ENCODE assay signal across 12 cellular contexts in the genomic region with DNA sequence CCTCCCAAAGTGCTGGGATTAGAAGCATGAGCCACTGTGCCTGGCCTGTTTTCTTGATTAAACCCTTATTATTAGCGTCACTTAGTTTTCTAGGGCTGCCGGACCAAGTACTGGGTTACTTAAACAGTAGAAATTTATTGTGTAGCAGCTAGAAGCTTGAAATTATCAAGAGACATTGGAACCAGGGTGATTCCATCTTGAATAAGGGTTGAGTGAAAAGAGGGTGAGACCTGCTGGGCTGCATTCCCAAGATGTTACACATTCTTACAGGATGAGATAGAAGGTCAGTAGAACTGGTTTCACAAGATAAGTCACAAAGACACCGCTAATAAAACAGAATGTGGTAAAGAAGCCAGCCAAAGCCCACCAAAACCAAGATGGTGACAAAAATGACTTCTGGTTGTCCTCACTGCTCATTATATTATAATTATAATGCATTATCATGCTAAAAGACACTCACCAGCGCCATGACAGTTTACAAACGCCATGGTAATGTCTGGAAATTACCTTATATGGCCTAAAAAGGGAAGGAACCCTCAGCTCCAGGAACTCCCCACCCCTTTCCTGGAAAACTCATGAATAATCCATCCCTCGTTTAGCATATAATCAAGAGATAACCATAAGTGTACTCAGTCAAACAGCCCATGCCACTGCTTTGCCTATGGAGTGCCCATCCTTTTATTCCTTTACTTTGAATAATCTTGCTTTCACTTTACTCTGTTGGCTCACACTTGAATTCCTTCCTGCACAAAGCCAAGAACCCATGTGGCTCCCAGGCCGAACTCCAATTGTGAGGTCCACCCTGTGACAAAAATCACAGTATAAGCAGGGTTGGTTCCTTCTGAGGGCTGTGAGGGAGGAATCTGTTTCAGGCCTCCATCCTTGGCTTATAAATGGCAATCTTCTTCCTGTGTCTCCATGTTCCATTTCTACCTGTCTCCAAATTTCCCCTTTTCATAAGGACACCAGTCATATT. TPM values are rescaled to one million over a fixed set of nuclear protein-coding genes. Genes with fewer than 3 reads are reported as not detected.
DNase-seq lines count a peak whose midpoint lies in the region; ATAC-seq, FAIRE-seq and TF ChIP-seq lines count a peak whose summit lies in the region.
"Had no signal": no experiment of that assay in that cellular context is flagged by ENCODE, and none has a peak within 500 bp of the region (broad histone marks: within the 10 kb centered on the region; RNA-seq: fewer than 3 reads in every experiment).

No MANE protein-coding gene starts in this region.

- peak in 1 of 2 experiments; percentile 59; a peak in 2 of 3 replicates for TF ChIP-seq POLR2A in H1 (IDR thresholded peaks at IDR 0.05; ENCODE audit: control extremely low read depth in 1 of 2, low read depth in 2 of 2, low read length in 2 of 2)

- WGBS in HUES64 = 83% methylated on average over 7 of the region's 7 CpGs
- 68% methylated on average over 7 of the region's 7 CpGs; no CpG with 5 or more reads in 1 of the 2 experiments for WGBS in H1 (ENCODE audit: extremely low coverage in 1 of 2, insufficient coverage in 1 of 2, insufficient read length in 1 of 2, insufficient replicate concordance in 2 of 2, low coverage in 1 of 2, low lambda C conversion rate in 2 of 2, missing lambda C conversion rate in 1 of 2), 2 experiments

- no peak overlapping the region for H3K23ac ChIP-seq in H1 (ENCODE audit: insufficient read length)

- DNase-seq in A172 (ENCODE audit: low spot score) (peak; percentile 88), H1 (ENCODE audit: low read depth in 1 of 2, low spot score in 2 of 2) (no peak), medulla oblongata (ENCODE audit: extremely low spot score) (peak; percentile 79), GDM1 (lab: John Stamatoyannopoulos, UW) (no peak)
- DNase-seq in activated T-cell treated with anti-CD3 and anti-CD28 coated beads, Interleukin-2, amount 50 U/mL, for 1 hour = no peak
- DNase-seq: activated CD4-positive, alpha-beta T cell treated with anti-CD3 and anti-CD28 coated beads, Interleukin-2, amount 50 U/mL, for 1 hour; naive thymus-derived CD4-positive, alpha-beta T cell; stimulated activated CD4-positive, alpha-beta T cell treated with anti-CD3 and anti-CD28 coated beads, Interleukin-1b, Interleukin-23, amount 100 ng/mL, for 48 hours had no signal

- TF ChIP-seq CTCF in H1 (IDR thresholded peaks at IDR 0.05; ENCODE audit: control extremely low read depth in 1 of 3, insufficient read depth in 1 of 3, low read depth in 1 of 3, low read length in 3 of 3) = no peak

- no peak for TF ChIP-seq RAD21 in H1 (IDR thresholded peaks at IDR 0.05 in 1 of 2, conservative IDR thresholded peaks at IDR 0.05 in 1 of 2; ENCODE audit: low read depth in 2 of 2, low read length in 2 of 2)

- H4K91ac ChIP-seq in H1 (replicated peaks; ENCODE audit: insufficient read length, low read length) = peak overlapping the region; percentile 77

- H3K79me1 ChIP-seq in H1 (ENCODE audit: low read depth, low read length) = no peaks in the 10 kb centered on the region

- H2BK20ac ChIP-seq in H1 (ENCODE audit: low read length) = peak overlapping the region; percentile 94; the same call in 1 of the 2 replicates

- H3K27me3 ChIP-seq in HUES64 (ENCODE audit: insufficient read depth, low read length) (no peaks in the 10 kb centered on the region), H1 (replicated peaks in 1 of 4; ENCODE audit: control insufficient read depth in 3 of 4, extremely low read depth in 1 of 4, insufficient read depth in 3 of 4, low read length in 3 of 4) (no peaks in the 10 kb centered on the region)
- H3K27me3 ChIP-seq: tibial artery had no signal

- no peak overlapping the region for H2AFZ ChIP-seq in H1 (ENCODE audit: low read length)

- H3K23me2 ChIP-seq in H1 (ENCODE audit: low read depth, low read length) = no peaks in the 10 kb centered on the region; the same call in 1 of the 2 replicates

- ATAC-seq in GM21786 (IDR thresholded peaks at IDR 0.05; ENCODE audit: unreplicated experiment) = no peak
- no peak for ATAC-seq in GM18498 (IDR thresholded peaks at IDR 0.05; ENCODE audit: unreplicated experiment)
- ATAC-seq: naive thymus-derived CD4-positive, alpha-beta T cell had no signal

- H3K9ac ChIP-seq in HUES64 (ENCODE audit: low read depth, low read length) (peak overlapping the region; percentile 61; the same call in 1 of the 2 replicates), H1 (replicated peaks in 1 of 4; ENCODE audit: extremely low read depth in 1 of 4, low read depth in 3 of 4, low read length in 3 of 4) (no peak overlapping the region)

- POLR2A ChIA-PET in H1 (lab: Charles Lee; ENCODE audit: partially characterized antibody) = interaction anchor here (0.7 to 4.3 kb wide), 10 partner anchors 9 to 89 kb away, joined by 3 to 24 read pairs (median 4); partner anchors contain the start of gene FSTL1

- TF ChIP-seq EP300 in H1 (IDR thresholded peaks at IDR 0.05; ENCODE audit: borderline replicate concordance in 1 of 2, low read depth in 2 of 2, low read length in 2 of 2) = peak in 1 of 2 experiments; percentile 87; a peak in 1 of 3 replicates

- H2BK120ac ChIP-seq in H1 (replicated peaks; ENCODE audit: low read depth, low read length) = no peak overlapping the region

- peak overlapping the region; percentile 95 for H2BK5ac ChIP-seq in H1 (ENCODE audit: low read depth, low read length)

- no peak overlapping the region for H3K4ac ChIP-seq in H1 (replicated peaks; ENCODE audit: insufficient read length, low read depth, low read length)

- no peak overlapping the region for H3K56ac ChIP-seq in H1 (replicated peaks; ENCODE audit: insufficient read length, low read depth, low read length)

- no peaks in the 10 kb centered on the region for H3K79me2 ChIP-seq in H1 (ENCODE audit: control insufficient read depth in 1 of 2, insufficient read depth in 2 of 2, low read length in 2 of 2)

- peak overlapping the region; percentile 98; the same call in 1 of the 2 replicates for H2BK12ac ChIP-seq in H1 (ENCODE audit: low read depth, low read length)

- peak overlapping the region; percentile 67 for H4K5ac ChIP-seq in H1 (ENCODE audit: insufficient read length, low read depth, low read length)

- H3K4me2 ChIP-seq in H1 (ENCODE audit: insufficient read depth in 1 of 2, low read depth in 2 of 2, low read length in 2 of 2) = peak overlapping the region; percentile 3 to 8; a peak in 2 of 4 replicates

- no peak overlapping the region for H4K8ac ChIP-seq in H1 (ENCODE audit: extremely low read depth, insufficient read depth, low read length)

- H3K14ac ChIP-seq in H1 (ENCODE audit: insufficient read length) = no peak overlapping the region

- H3K18ac ChIP-seq in H1 (ENCODE audit: extremely low read depth, low read length) = no peak overlapping the region

- 0 out of 2 replicates have a peak, but pooled peaks cover 4% of the 10 kb centered on the region for H3K9me3 ChIP-seq in HUES64 (ENCODE audit: insufficient read depth, low read depth, low read length)
- H3K9me3 ChIP-seq in H1 (ENCODE audit: insufficient read depth in 2 of 2, low read depth in 1 of 2, low read length in 1 of 2) = peaks cover 0 to 4% of the 10 kb centered on the region in 2 experiments; a peak in 2 of 4 replicates

- H3K27ac ChIP-seq in HUES64 (ENCODE audit: low read depth, low read length) (peak overlapping the region; percentile 87), H1 (ENCODE audit: low read depth, low read length) (peak overlapping the region; percentile 64)

- H4K20me1 ChIP-seq in H1 (replicated peaks in 1 of 2; ENCODE audit: control insufficient read depth in 1 of 2, insufficient read depth in 2 of 2, low read length in 2 of 2) = no peaks in the 10 kb centered on the region

- CTCF ChIA-PET in H1 (lab: Charles Lee; ENCODE audit: partially characterized antibody) = interaction anchor here (1.0 to 6.9 kb wide), 7 partner anchors 9 to 98 kb away, joined by 3 to 36 read pairs (median 6); no protein-coding TSS in a partner anchor

- no peak overlapping the region for H3K4me3 ChIP-seq in HUES64 (ENCODE audit: low read length)
- H3K4me3 ChIP-seq in H1 (ENCODE audit: extremely low read depth in 1 of 4, insufficient read depth in 2 of 4, low read depth in 3 of 4, low read length in 4 of 4) = peak overlapping the region in 2 of 4 experiments; percentile 7 to 10; a peak in 1 of 8 replicates
- H3K4me3 ChIP-seq: tibial artery had no signal

- no peak overlapping the region for H2BK15ac ChIP-seq in H1 (ENCODE audit: low read length)

- peak overlapping the region; percentile 88; the same call in 1 of the 2 replicates for H2AK5ac ChIP-seq in H1 (ENCODE audit: low read depth, low read length)

- peak; percentile 72 for FAIRE-seq in H1 (lab: Jason Lieb, UNC)

- H3K36me3 ChIP-seq in HUES64 (ENCODE audit: insufficient read depth, low read length) = no peaks in the 10 kb centered on the region
- no peaks in the 10 kb centered on the region for H3K36me3 ChIP-seq in H1 (ENCODE audit: control insufficient read depth in 2 of 4, insufficient read depth in 4 of 4, low read length in 3 of 4)
- H3K36me3 ChIP-seq: tibial artery had no signal

- H3K4me1 ChIP-seq in HUES64 (ENCODE audit: insufficient read depth, low read length) (peaks cover 39% of the 10 kb centered on the region), H1 (replicated peaks in 1 of 4; ENCODE audit: control insufficient read depth in 3 of 4, insufficient read depth in 4 of 4, low read length in 3 of 4) (peaks cover 5 to 22% (median 10%) of the 10 kb centered on the region in 4 experiments; a peak in 5 of 7 replicates)

TF ChIP-seq in H1, 55 proteins besides CTCF, POLR2A, EP300 and RAD21 (continues in another document):
- TF ChIP-seq EZH2 (IDR thresholded peaks at IDR 0.05; ENCODE audit: low read depth, low read length, severe bottlenecking) = no peak
- no peak for TF ChIP-seq RNF2 (IDR thresholded peaks at IDR 0.05; ENCODE audit: borderline replicate concordance, low read depth, low read length, missing control alignments, poor library complexity, severe bottlenecking)
- no peak for TF ChIP-seq SAP30 (IDR thresholded peaks at IDR 0.05; ENCODE audit: insufficient read depth, insufficient replicate concordance, low read length)
- no peak for TF ChIP-seq TAF7 (optimal IDR thresholded peaks at IDR 0.05; ENCODE audit: borderline replicate concordance, low read depth, low read length)
- TF ChIP-seq SIN3A (conservative IDR thresholded peaks at IDR 0.05 in 1 of 2, IDR thresholded peaks at IDR 0.05 in 1 of 2; ENCODE audit: low read depth in 1 of 2, low read length in 2 of 2) = no peak
- no peak for TF ChIP-seq SIX5 (IDR thresholded peaks at IDR 0.05; ENCODE audit: low read depth, low read length)

RNA-seq across cellular contexts. Expression of gene FSTL1, which starts 18.9 kb away (rescaled TPM):
- total RNA-seq in A172 (2014; rRNA removed; shearing (Covaris generic)) = 812 and 991 TPM in 2 replicates
- 142 TPM for polyA plus RNA-seq in HUES64 (2013, experiment 1 of 2)
- polyA plus RNA-seq in HUES64 (2013, experiment 2 of 2) = 186 TPM
- 502 and 516 TPM in 2 replicates for total RNA-seq in H1 (2021; fragmentation: NEBNext Ultra II Directional; extraction: Animal tissue kit (Norgen Biotek cat#: 25700))
- polyA plus RNA-seq in H1 (2011; rRNA removed) = 158 and 168 TPM in 2 replicates
- 238 TPM for polyA plus RNA-seq in H1 (2011; cell fraction: cytosol; rRNA removed)
- 366 TPM for polyA plus RNA-seq in H1 (2011; cell fraction: nucleus; rRNA removed)
- polyA plus RNA-seq in H1 (2012, experiment 1 of 2) = 322 to 479 TPM (median 419 TPM) in 4 replicates
- polyA plus RNA-seq in H1 (2012, experiment 2 of 2) = 22.7 TPM
- 296 TPM for polyA plus RNA-seq in H1 (2013, experiment 1 of 2)
- polyA plus RNA-seq in H1 (2013, experiment 2 of 2) = 334 TPM
- polyA minus RNA-seq in H1 (2011; rRNA and poly(A)+ RNA removed) = 543 and 781 TPM in 2 replicates
- 248 TPM for polyA minus RNA-seq in H1 (2011; cell fraction: cytosol; rRNA and poly(A)+ RNA removed)
- 164 TPM for polyA minus RNA-seq in H1 (2011; cell fraction: nucleus; rRNA and poly(A)+ RNA removed)
- polyA plus RNA-seq: naive thymus-derived CD4-positive, alpha-beta T cell had no signal

Comparison
In these comparisons a context has a peak if more than half of its experiments do, and no peak if none do; other contexts are left out.
1. DNase-seq: peak in A172 (single experiment) and medulla oblongata (single experiment); none in H1 (0 of 2), activated T-cell treated with anti-CD3 and anti-CD28 coated beads, Interleukin-2, amount 50 U/mL, for 1 hour (single experiment) and GDM1 (single experiment).